Comparison of ENCODE assay signal across 8 cellular contexts in genomic region chr12:98515368-98516183, GRCh38. TPM values are rescaled to one million over a fixed set of nuclear protein-coding genes. Genes with fewer than 3 reads are reported as not detected.
DNase-seq lines count a peak whose midpoint lies in the region; ATAC-seq and TF ChIP-seq lines count a peak whose summit lies in the region.

A gene with protein sequence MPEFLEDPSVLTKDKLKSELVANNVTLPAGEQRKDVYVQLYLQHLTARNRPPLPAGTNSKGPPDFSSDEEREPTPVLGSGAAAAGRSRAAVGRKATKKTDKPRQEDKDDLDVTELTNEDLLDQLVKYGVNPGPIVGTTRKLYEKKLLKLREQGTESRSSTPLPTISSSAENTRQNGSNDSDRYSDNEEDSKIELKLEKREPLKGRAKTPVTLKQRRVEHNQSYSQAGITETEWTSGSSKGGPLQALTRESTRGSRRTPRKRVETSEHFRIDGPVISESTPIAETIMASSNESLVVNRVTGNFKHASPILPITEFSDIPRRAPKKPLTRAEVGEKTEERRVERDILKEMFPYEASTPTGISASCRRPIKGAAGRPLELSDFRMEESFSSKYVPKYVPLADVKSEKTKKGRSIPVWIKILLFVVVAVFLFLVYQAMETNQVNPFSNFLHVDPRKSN (plus strand): TSS chr12:98515590. CDS start chr12:98515868, 278 bp downstream.

- TF ChIP-seq CTCF in heart left ventricle (IDR thresholded peaks at IDR 0.05) (peak in 2 of 12 donors; percentile 6 to 16), upper lobe of left lung (IDR thresholded peaks at IDR 0.05) (peak in 1 of 6 experiments; percentile 36)

- intact Hi-C loops in heart left ventricle (cut with DNase I) (loop anchor here (1.0 to 5.0 kb wide), 7 partner anchors 11 to 93 kb away; partner anchors contain the start of gene SLC25A3 (in 1 of the 10)), posterior vena cava (cut with DNase I) (loop anchor here (1.0 to 10.0 kb wide), 2 partner anchors 91 kb away; no protein-coding TSS in a partner anchor)

- no peaks in the 10 kb centered on the region for H3K27me3 ChIP-seq in heart left ventricle
- H3K27me3 ChIP-seq in upper lobe of left lung, result no peaks in the 10 kb centered on the region

- H3K27ac Mint-ChIP-seq in T-helper 1 cell treated with Interleukin-12 subunit alpha and Interleukin-12 subunit beta and Interleukin-4 antibody, amounts not matched to agents 30 μg/mL and 1 μg/mL, for 36 hours, result peak within 1 kb of the TSS; percentile 99

- no peaks in the 10 kb centered on the region for H3K27me3 Mint-ChIP-seq in T-helper 1 cell treated with Interleukin-12 subunit alpha and Interleukin-12 subunit beta and Interleukin-4 antibody, amounts not matched to agents 30 μg/mL and 1 μg/mL, for 36 hours (ENCODE audit: low read depth)

- H3K9me3 Mint-ChIP-seq in T-helper 1 cell treated with Interleukin-12 subunit alpha and Interleukin-12 subunit beta and Interleukin-4 antibody, amounts not matched to agents 30 μg/mL and 1 μg/mL, for 36 hours, result no peaks in the 10 kb centered on the region

- H3K36me3 Mint-ChIP-seq in T-helper 1 cell treated with Interleukin-12 subunit alpha and Interleukin-12 subunit beta and Interleukin-4 antibody, amounts not matched to agents 30 μg/mL and 1 μg/mL, for 36 hours (ENCODE audit: low read depth), result peaks cover 28% of the 10 kb centered on the region

- H3K4me3 Mint-ChIP-seq in T-helper 1 cell treated with Interleukin-12 subunit alpha and Interleukin-12 subunit beta and Interleukin-4 antibody, amounts not matched to agents 30 μg/mL and 1 μg/mL, for 36 hours, result peak within 1 kb of the TSS; percentile 98

- H3K4me1 Mint-ChIP-seq in T-helper 1 cell treated with Interleukin-12 subunit alpha and Interleukin-12 subunit beta and Interleukin-4 antibody, amounts not matched to agents 30 μg/mL and 1 μg/mL, for 36 hours (ENCODE audit: low read depth), result peaks cover 28% of the 10 kb centered on the region

- 0 to 1% (median 0%) methylated on average over 69 to 93 of the region's 93 CpGs for WGBS in heart left ventricle, 4 donors
- WGBS in upper lobe of left lung, 2 donors, result 0 to 1% methylated on average over 15 to 48 of the region's 93 CpGs

- no peaks in the 10 kb centered on the region for H3K36me3 ChIP-seq in heart left ventricle
- H3K36me3 ChIP-seq in upper lobe of left lung, result no peaks in the 10 kb centered on the region

- TF ChIP-seq EP300 in upper lobe of left lung (IDR thresholded peaks at IDR 0.05), result no peak

- ATAC-seq in GM18499 (IDR thresholded peaks at IDR 0.05; ENCODE audit: insufficient read depth, unreplicated experiment) (peak; percentile 60), HG02938 (IDR thresholded peaks at IDR 0.05; ENCODE audit: unreplicated experiment) (peak; percentile 76), heart left ventricle (peak; percentile 95 to 100 (median 100)), upper lobe of left lung (ENCODE audit: low FRiP score in 2 of 2) (peak; percentile 99)

- H3K9me3 ChIP-seq in heart left ventricle, result no peaks in the 10 kb centered on the region
- no peaks in the 10 kb centered on the region for H3K9me3 ChIP-seq in upper lobe of left lung

- H3K4me1 ChIP-seq in heart left ventricle (peaks cover 0 to 48% (median 23%) of the 10 kb centered on the region in 12 donors), upper lobe of left lung (peaks cover 30 to 37% (median 34%) of the 10 kb centered on the region in 4 donors)

- DNase-seq in NCI-H1694 treated with DMSO at 0.1 percent for 48 hours (lab: John Stamatoyannopoulos, UW) (peak; percentile 87), amniotic epithelial cell (ENCODE audit: low read depth) (peak; percentile 79), heart left ventricle (peak; percentile 90 to 95 (median 92)), posterior vena cava (ENCODE audit: low spot score) (peak; percentile 97), upper lobe of left lung (peak; percentile 89 to 100)

- H3K4me3 ChIP-seq in heart left ventricle (peak within 1 kb of the TSS; percentile 65 to 99 (median 96)), upper lobe of left lung (peak within 1 kb of the TSS; percentile 85 to 95 (median 92))

- H3K27ac ChIP-seq in heart left ventricle (peak within 1 kb of the TSS; percentile 89 to 98 (median 94)), upper lobe of left lung (peak within 1 kb of the TSS; percentile 92 to 98 (median 98))

- TF ChIP-seq POLR2A in heart left ventricle (IDR thresholded peaks at IDR 0.05) (peak; percentile 52 to 95), upper lobe of left lung (IDR thresholded peaks at IDR 0.05) (peak in 3 of 4 donors; percentile 75 to 97 (median 96))

RNA-seq across cellular contexts. Expression of the gene that starts here (rescaled TPM):
- total RNA-seq in heart left ventricle, result 10 to 100 TPM; 11.2 to 30.5 (median 19.4) TPM
- polyA plus RNA-seq in heart left ventricle, result 10 to 100 TPM; 11.4 to 16.5 TPM
- 10 to 100 TPM; 25.8 to 28.0 TPM for total RNA-seq in posterior vena cava
- total RNA-seq in upper lobe of left lung, result 100 to 1,000 TPM in 2 of 6 donors, 10 to 100 TPM in 4; 40.0 to 124 (median 67.4) TPM

Comparison
In these comparisons a context has a peak if more than half of its experiments do, and no peak if none do; other contexts are left out.
1. Peak in every context shown above with its lines: DNase-seq, ATAC-seq, H3K4me3 ChIP-seq and H3K27ac ChIP-seq.